Comparison of ENCODE assay signal across 9 cellular contexts in genomic region chr10:22379059-22379458, GRCh38. TPM values are rescaled to one million over a fixed set of nuclear protein-coding genes. Genes with fewer than 3 reads are reported as not detected.
DNase-seq lines count a peak whose midpoint lies in the region; ATAC-seq lines count a peak whose summit lies in the region.
"Had no signal": no experiment of that assay in that cellular context is flagged by ENCODE, and none has a peak within 500 bp of the region (broad histone marks: within the 10 kb centered on the region; RNA-seq: fewer than 3 reads in every experiment).

No MANE protein-coding gene starts in this region.

- no peak overlapping the region for H3K27ac Mint-ChIP-seq in T-helper 2 cell treated with Interferon-gamma antibody and Interleukin-4, amounts not matched to agents 5 μg/mL and 100 μg/mL, for 36 hours
- H3K27ac Mint-ChIP-seq in natural killer cell treated with Interleukin-12 subunit alpha and Interleukin-12 subunit beta and Interleukin-15 and Interleukin-18, amount 100 ng/mL, for 72 hours, result no peak overlapping the region

- H3K9me3 Mint-ChIP-seq in T-helper 2 cell treated with Interferon-gamma antibody and Interleukin-4, amounts not matched to agents 5 μg/mL and 100 μg/mL, for 36 hours, result no peaks in the 10 kb centered on the region
- no peaks in the 10 kb centered on the region for H3K9me3 Mint-ChIP-seq in natural killer cell treated with Interleukin-12 subunit alpha and Interleukin-12 subunit beta and Interleukin-15 and Interleukin-18, amount 100 ng/mL, for 72 hours

- no peak overlapping the region for H3K4me3 Mint-ChIP-seq in T-helper 2 cell treated with Interferon-gamma antibody and Interleukin-4, amounts not matched to agents 5 μg/mL and 100 μg/mL, for 36 hours
- H3K4me3 Mint-ChIP-seq in natural killer cell treated with Interleukin-12 subunit alpha and Interleukin-12 subunit beta and Interleukin-15 and Interleukin-18, amount 100 ng/mL, for 72 hours, result no peak overlapping the region

- ATAC-seq in GM18861 (IDR thresholded peaks at IDR 0.05; ENCODE audit: unreplicated experiment), result peak; percentile 53
- ATAC-seq in HG02623 (IDR thresholded peaks at IDR 0.05; ENCODE audit: unreplicated experiment), result peak; percentile 37
- no peak for ATAC-seq in natural killer cell treated with Interleukin-12 subunit alpha and Interleukin-12 subunit beta and Interleukin-15 and Interleukin-18, amount 100 ng/mL, for 72 hours
- ATAC-seq: right cardiac atrium had no signal

- peak; percentile 75 for DNase-seq in T-helper 2 cell treated with Interferon-gamma antibody and Interleukin-4, amounts not matched to agents 5 μg/mL and 100 μg/mL, for 36 hours (ENCODE audit: low spot score)
- DNase-seq in stimulated activated CD4-positive, alpha-beta T cell treated with anti-CD3 and anti-CD28 coated beads, Interleukin-15, amount 100 ng/mL, for 48 hours (ENCODE audit: low read depth in 2 of 2), result peak; percentile 41 to 52
- DNase-seq in hippocampal formation (lab: John Stamatoyannopoulos, UW) (no peak), OCI-M2 (lab: John Stamatoyannopoulos, UW; ENCODE audit: unreplicated experiment) (no peak), mucosa of gallbladder (ENCODE audit: low spot score) (no peak)
- DNase-seq in natural killer cell treated with Interleukin-12 subunit alpha and Interleukin-12 subunit beta and Interleukin-15 and Interleukin-18, amount 100 ng/mL, for 72 hours (ENCODE audit: low spot score), result no peak
- DNase-seq: right cardiac atrium had no signal

- H3K36me3 Mint-ChIP-seq in T-helper 2 cell treated with Interferon-gamma antibody and Interleukin-4, amounts not matched to agents 5 μg/mL and 100 μg/mL, for 36 hours (ENCODE audit: low read depth), result no peaks in the 10 kb centered on the region
- no peaks in the 10 kb centered on the region for H3K36me3 Mint-ChIP-seq in natural killer cell treated with Interleukin-12 subunit alpha and Interleukin-12 subunit beta and Interleukin-15 and Interleukin-18, amount 100 ng/mL, for 72 hours

- no peaks in the 10 kb centered on the region for H3K27me3 Mint-ChIP-seq in T-helper 2 cell treated with Interferon-gamma antibody and Interleukin-4, amounts not matched to agents 5 μg/mL and 100 μg/mL, for 36 hours (ENCODE audit: low read depth)
- H3K27me3 Mint-ChIP-seq in natural killer cell treated with Interleukin-12 subunit alpha and Interleukin-12 subunit beta and Interleukin-15 and Interleukin-18, amount 100 ng/mL, for 72 hours, result peaks cover 0 to 3% of the 10 kb centered on the region in 2 donors

- H3K4me1 Mint-ChIP-seq in T-helper 2 cell treated with Interferon-gamma antibody and Interleukin-4, amounts not matched to agents 5 μg/mL and 100 μg/mL, for 36 hours (ENCODE audit: low read depth), result peaks cover 15% of the 10 kb centered on the region
- H3K4me1 Mint-ChIP-seq in natural killer cell treated with Interleukin-12 subunit alpha and Interleukin-12 subunit beta and Interleukin-15 and Interleukin-18, amount 100 ng/mL, for 72 hours (ENCODE audit: low read depth in 2 of 2), result no peaks in the 10 kb centered on the region

RNA-seq across cellular contexts. Expression of gene SPAG6, which starts 33.8 kb away (rescaled TPM):
- under 1 TPM; 0.28 to 0.29 TPM for total RNA-seq in natural killer cell treated with Interleukin-12 subunit alpha and Interleukin-12 subunit beta and Interleukin-15 and Interleukin-18, amount 100 ng/mL, for 72 hours
- total RNA-seq in mucosa of gallbladder, result 0.23 TPM

RNA-seq across cellular contexts. Expression of gene BMI1, which starts 58.2 kb away (rescaled TPM):
- total RNA-seq in natural killer cell treated with Interleukin-12 subunit alpha and Interleukin-12 subunit beta and Interleukin-15 and Interleukin-18, amount 100 ng/mL, for 72 hours, result 10 to 100 TPM; 38.2 to 44.9 TPM
- total RNA-seq in mucosa of gallbladder, result 48.5 TPM

Comparison
In these comparisons a context has a peak if more than half of its experiments do, and no peak if none do; other contexts are left out.
1. ATAC-seq: peak in GM18861 (single experiment) and HG02623 (single experiment); none in natural killer cell treated with Interleukin-12 subunit alpha and Interleukin-12 subunit beta and Interleukin-15 and Interleukin-18, amount 100 ng/mL, for 72 hours (0 of 2).
2. DNase-seq: peak in T-helper 2 cell treated with Interferon-gamma antibody and Interleukin-4, amounts not matched to agents 5 μg/mL and 100 μg/mL, for 36 hours (single experiment) and stimulated activated CD4-positive, alpha-beta T cell treated with anti-CD3 and anti-CD28 coated beads, Interleukin-15, amount 100 ng/mL, for 48 hours (2 of 2); none in hippocampal formation (0 of 2), OCI-M2 (single experiment), natural killer cell treated with Interleukin-12 subunit alpha and Interleukin-12 subunit beta and Interleukin-15 and Interleukin-18, amount 100 ng/mL, for 72 hours (single experiment) and mucosa of gallbladder (single experiment).